8 cellular contexts compared by ENCODE assay signal in genomic region chr11:66694732-66695207, GRCh38. TPM values are rescaled to one million over a fixed set of nuclear protein-coding genes. Genes with fewer than 3 reads are reported as not detected.
DNase-seq lines count a peak whose midpoint lies in the region; ATAC-seq and TF ChIP-seq lines count a peak whose summit lies in the region.

No MANE protein-coding gene starts in this region.

- H3K4me1 ChIP-seq in OCI-LY3 (ENCODE audit: low read length), result peaks cover 4% of the 10 kb centered on the region
- H3K4me1 ChIP-seq in mucosa of descending colon (ENCODE audit: low read depth), result no peaks in the 10 kb centered on the region

- no peak overlapping the region for H3K27ac ChIP-seq in OCI-LY3 (ENCODE audit: low read length)

- H2AFZ ChIP-seq in OCI-LY3 (ENCODE audit: low read depth, low read length), result 0 out of 2 replicates have a peak overlapping the region, but pooled peaks have one; percentile 42

- DNase-seq in GF-D8 (lab: John Stamatoyannopoulos, UW), result peak; percentile 53
- DNase-seq in KBM-7, result peak; percentile 90
- peak; percentile 60 for DNase-seq in activated CD8-positive, alpha-beta memory T cell treated with anti-CD3 and anti-CD28 coated beads, Interleukin-2, amount 50 U/mL, for 24 hours (ENCODE audit: extremely low read depth)
- DNase-seq in epithelial cell of esophagus (ENCODE audit: low read depth), result peak; percentile 97
- peak; percentile 83 to 96 (median 92) for DNase-seq in mucosa of descending colon
- peak; percentile 92 for DNase-seq in stimulated activated CD8-positive, alpha-beta memory T cell treated with anti-CD3 and anti-CD28 coated beads, Interleukin-4, amount 100 ng/mL, for 48 hours

- no peaks in the 10 kb centered on the region for H3K27me3 ChIP-seq in OCI-LY3 (ENCODE audit: low read depth, low read length)

- TF ChIP-seq CTCF in OCI-LY3 (IDR thresholded peaks at IDR 0.05; ENCODE audit: low read depth, low read length), result peak; percentile 99
- TF ChIP-seq CTCF in epithelial cell of esophagus (IDR thresholded peaks at IDR 0.05; ENCODE audit: insufficient read depth, low read depth, low read length, missing control alignments), result peak; percentile 99
- TF ChIP-seq CTCF in mucosa of descending colon (IDR thresholded peaks at IDR 0.05), result peak; percentile 86

- H3K36me3 ChIP-seq in OCI-LY3 (replicated peaks; ENCODE audit: low read depth, low read length) (peaks cover 38% of the 10 kb centered on the region), mucosa of descending colon (ENCODE audit: low read depth) (no peaks in the 10 kb centered on the region)

- H3K4me3 ChIP-seq in OCI-LY3 (ENCODE audit: low read length), result no peak overlapping the region
- no peak overlapping the region for H3K4me3 ChIP-seq in epithelial cell of esophagus (ENCODE audit: low read length)
- no peak overlapping the region for H3K4me3 ChIP-seq in mucosa of descending colon

- no peaks in the 10 kb centered on the region for H3K79me2 ChIP-seq in OCI-LY3 (ENCODE audit: low read length)

- in situ Hi-C loops in KBM-7 (cut with MboI; ENCODE audit: low pct_unique_long_range_greater_than_20kb, low sequenced_read_pairs), result loop anchor here (25.0 kb wide), 1 partner anchor 143 kb away; the partner anchor contains the start of gene RCE1

- H3K9ac ChIP-seq in OCI-LY3 (ENCODE audit: low read length), result no peak overlapping the region

- H3K9me3 ChIP-seq in OCI-LY3 (ENCODE audit: insufficient read depth, low read length) (no peaks in the 10 kb centered on the region), mucosa of descending colon (no peaks in the 10 kb centered on the region)

- intact Hi-C loops in mucosa of descending colon (cut with DNase I, micrococcal nuclease), result loop anchor here (2.0 to 5.0 kb wide), 2 partner anchors 138 to 140 kb away; no protein-coding TSS in a partner anchor

- H4K20me1 ChIP-seq in OCI-LY3 (ENCODE audit: insufficient read depth, low read length), result no peaks in the 10 kb centered on the region

- ATAC-seq in mucosa of descending colon (peak; percentile 98), GM18517 (IDR thresholded peaks at IDR 0.05; ENCODE audit: unreplicated experiment) (no peak)

- H3K4me2 ChIP-seq in OCI-LY3 (ENCODE audit: low read length), result peak overlapping the region; percentile 29; the same call in 1 of the 2 replicates

RNA-seq across cellular contexts. Expression of gene RBM4B, which starts 17.1 kb away (rescaled TPM):
- total RNA-seq in mucosa of descending colon, result 10 to 100 TPM; 16.7 to 22.7 (median 16.7) TPM

RNA-seq across cellular contexts. Expression of gene SPTBN2, which starts 34.2 kb away (rescaled TPM):
- total RNA-seq in mucosa of descending colon, result 10 to 100 TPM in 1 of 3 donors, 1 to 10 TPM in 2; 3.7 to 10.0 (median 6.3) TPM

RNA-seq across cellular contexts. Expression of gene RBM4, which starts 56.3 kb away (rescaled TPM):
- 100 to 1,000 TPM; 101 to 125 (median 104) TPM for total RNA-seq in mucosa of descending colon
